In the genomic region with DNA sequence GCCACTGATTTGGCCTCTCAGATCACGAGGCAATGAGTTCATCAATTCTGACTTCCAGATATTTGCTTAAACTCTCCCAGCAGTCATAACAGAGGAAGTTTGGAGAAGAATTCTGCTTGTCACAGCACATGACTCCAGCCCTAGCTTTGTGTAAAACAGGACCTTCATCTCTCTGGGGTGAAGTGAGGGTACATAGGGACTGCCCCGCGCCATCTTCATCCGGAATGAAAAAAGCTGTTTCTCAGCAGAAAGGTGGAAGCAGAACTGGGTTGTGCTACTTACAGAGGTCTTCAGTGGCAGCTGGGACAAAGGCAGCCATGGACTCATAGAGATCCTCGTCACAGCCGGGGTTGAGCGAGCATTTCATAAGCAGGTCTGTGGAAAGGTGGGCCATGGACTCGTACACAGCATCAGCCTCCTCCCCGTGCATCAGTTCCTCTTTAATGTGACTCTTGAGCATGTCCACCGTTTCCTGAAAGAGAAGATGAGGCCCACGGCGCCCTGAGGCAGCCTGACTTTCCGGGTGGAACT, we compare ENCODE assay signal across 10 cellular contexts.
DNase-seq lines count a peak whose midpoint lies in the region; ATAC-seq lines count a peak whose summit lies in the region.
"Had no signal": no experiment of that assay in that cellular context is flagged by ENCODE, and none has a peak within 500 bp of the region (broad histone marks: within the 10 kb centered on the region; RNA-seq: fewer than 3 reads in every experiment).

No MANE protein-coding gene starts in this region.

- H3K27me3 Mint-ChIP-seq in stimulated activated naive CD8-positive, alpha-beta T cell treated with anti-CD3 and anti-CD28 coated beads, Interleukin-15, amount 100 ng/mL, for 72 hours = no peaks in the 10 kb centered on the region
- H3K27me3 Mint-ChIP-seq: activated CD8-positive, alpha-beta memory T cell treated with anti-CD3 and anti-CD28 coated beads, Interleukin-2, amount 10 ng/mL, durations not matched to agents 7 days and 5 days had no signal

- peaks cover 41% of the 10 kb centered on the region for H3K4me1 Mint-ChIP-seq in stimulated activated naive CD8-positive, alpha-beta T cell treated with anti-CD3 and anti-CD28 coated beads, Interleukin-15, amount 100 ng/mL, for 72 hours

- DNase-seq in NOMO-1 treated with dmso at 0.1 percent for 144 hours (lab: John Stamatoyannopoulos, UW; ENCODE audit: unreplicated experiment) (peak; percentile 21), iris pigment epithelial cell (ENCODE audit: low read depth) (peak; percentile 10), stromal cell of bone marrow (ENCODE audit: low read depth) (peak; percentile 30), EL (no peak), dedifferentiated amniotic fluid mesenchymal stem cell (ENCODE audit: extremely low spot score) (no peak)
- DNase-seq in stimulated activated naive CD8-positive, alpha-beta T cell treated with anti-CD3 and anti-CD28 coated beads, Interleukin-15, amount 100 ng/mL, for 72 hours = no peak
- DNase-seq: activated CD8-positive, alpha-beta memory T cell treated with anti-CD3 and anti-CD28 coated beads, Interleukin-2, amount 10 ng/mL, durations not matched to agents 7 days and 5 days; HFFc6; T-helper 2 cell had no signal

- no peak overlapping the region for H3K4me3 Mint-ChIP-seq in stimulated activated naive CD8-positive, alpha-beta T cell treated with anti-CD3 and anti-CD28 coated beads, Interleukin-15, amount 100 ng/mL, for 72 hours
- H3K4me3 Mint-ChIP-seq: activated CD8-positive, alpha-beta memory T cell treated with anti-CD3 and anti-CD28 coated beads, Interleukin-2, amount 10 ng/mL, durations not matched to agents 7 days and 5 days; HFFc6 had no signal

- peak; percentile 65 for ATAC-seq in GM19395 (IDR thresholded peaks at IDR 0.05; ENCODE audit: unreplicated experiment)
- no peak for ATAC-seq in stimulated activated naive CD8-positive, alpha-beta T cell treated with anti-CD3 and anti-CD28 coated beads, Interleukin-15, amount 100 ng/mL, for 72 hours
- ATAC-seq: activated CD8-positive, alpha-beta memory T cell treated with anti-CD3 and anti-CD28 coated beads, Interleukin-2, amount 10 ng/mL, durations not matched to agents 7 days and 5 days had no signal

- no peak overlapping the region for H3K27ac Mint-ChIP-seq in stimulated activated naive CD8-positive, alpha-beta T cell treated with anti-CD3 and anti-CD28 coated beads, Interleukin-15, amount 100 ng/mL, for 72 hours
- H3K27ac Mint-ChIP-seq: activated CD8-positive, alpha-beta memory T cell treated with anti-CD3 and anti-CD28 coated beads, Interleukin-2, amount 10 ng/mL, durations not matched to agents 7 days and 5 days; HFFc6 had no signal

- H3K9me3 Mint-ChIP-seq in stimulated activated naive CD8-positive, alpha-beta T cell treated with anti-CD3 and anti-CD28 coated beads, Interleukin-15, amount 100 ng/mL, for 72 hours = no peaks in the 10 kb centered on the region
- H3K9me3 Mint-ChIP-seq: HFFc6 had no signal

Comparison
In these comparisons a context has a peak if more than half of its experiments do, and no peak if none do; other contexts are left out.
1. DNase-seq: peak in NOMO-1 treated with dmso at 0.1 percent for 144 hours (single experiment), iris pigment epithelial cell (single experiment) and stromal cell of bone marrow (single experiment); none in stimulated activated naive CD8-positive, alpha-beta T cell treated with anti-CD3 and anti-CD28 coated beads, Interleukin-15, amount 100 ng/mL, for 72 hours (0 of 2), EL (single experiment) and dedifferentiated amniotic fluid mesenchymal stem cell (single experiment).